Comparison of ENCODE assay signal across 10 cellular contexts in the genomic region with DNA sequence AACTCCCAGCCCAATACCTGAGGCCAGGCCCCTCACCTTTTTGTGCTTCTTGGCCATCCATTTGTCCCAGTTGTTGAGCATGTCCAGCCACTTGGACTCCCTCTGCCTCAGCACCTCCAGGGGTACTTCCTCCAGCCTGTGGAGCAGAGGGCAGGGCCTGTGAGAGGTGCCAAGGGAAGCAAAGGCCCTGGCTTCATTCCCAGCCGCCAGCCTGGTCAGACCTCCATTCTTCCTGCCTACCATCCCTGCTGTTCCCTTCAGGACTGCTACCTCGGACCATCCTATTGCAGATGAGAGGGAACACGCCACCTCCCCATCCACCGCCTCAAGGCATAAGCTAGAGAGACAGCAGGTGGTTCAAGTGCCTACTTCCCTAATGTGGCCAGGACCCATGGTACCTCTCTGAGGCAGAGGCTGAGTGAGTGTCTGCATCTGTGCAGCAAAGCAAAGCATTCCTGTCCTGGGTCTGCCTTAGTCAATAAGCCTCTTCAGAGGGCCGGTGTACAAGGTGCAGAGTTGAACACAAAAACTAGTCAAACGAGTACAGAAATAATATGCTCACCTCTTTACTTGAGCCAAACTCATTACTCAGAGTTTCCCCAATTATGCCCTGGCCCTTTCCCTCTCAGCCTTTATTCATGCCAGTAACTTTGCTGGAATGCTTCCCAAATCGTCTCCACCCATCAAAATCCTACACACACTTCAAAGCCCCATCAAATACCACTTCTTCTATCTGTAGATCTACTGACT. TPM values are rescaled to one million over a fixed set of nuclear protein-coding genes. Genes with fewer than 3 reads are reported as not detected.
DNase-seq lines count a peak whose midpoint lies in the region; ATAC-seq, FAIRE-seq and TF ChIP-seq lines count a peak whose summit lies in the region.
"Had no signal": no experiment of that assay in that cellular context is flagged by ENCODE, and none has a peak within 500 bp of the region (broad histone marks: within the 10 kb centered on the region; RNA-seq: fewer than 3 reads in every experiment).

No MANE protein-coding gene starts in this region.

- peak overlapping the region; percentile 90 for H3K27ac Mint-ChIP-seq in activated naive CD4-positive, alpha-beta T cell treated with anti-CD3 and anti-CD28 coated beads, Interleukin-2, amount 50 U/mL, for 24 hours

- H3K27me3 ChIP-seq in adipocyte (replicated peaks; ENCODE audit: control insufficient read depth, insufficient read depth, low read length) (no peaks in the 10 kb centered on the region), lower lobe of right lung (ENCODE audit: low read depth) (no peaks in the 10 kb centered on the region), vagina (no peaks in the 10 kb centered on the region)

- H3K4me1 ChIP-seq in adipocyte (ENCODE audit: control insufficient read depth, insufficient read depth, low read length) = peaks cover 83% of the 10 kb centered on the region
- peaks cover 99% of the 10 kb centered on the region for H3K4me1 ChIP-seq in lower lobe of right lung
- peaks cover 100% of the 10 kb centered on the region for H3K4me1 ChIP-seq in vagina

- intact Hi-C loops in lower lobe of right lung (cut with DNase I) = no loop called here
- intact Hi-C loops in vagina (cut with DNase I) = no loop called here

- peak overlapping the region; percentile 12 for H3K4me3 ChIP-seq in adipocyte (ENCODE audit: low read length)
- peak overlapping the region; percentile 19 for H3K4me3 ChIP-seq in lower lobe of right lung
- H3K4me3 ChIP-seq in vagina = no peak overlapping the region

- H3K36me3 Mint-ChIP-seq in activated naive CD4-positive, alpha-beta T cell treated with anti-CD3 and anti-CD28 coated beads, Interleukin-2, amount 50 U/mL, for 24 hours = peaks cover 2% of the 10 kb centered on the region

- peak overlapping the region; percentile 35 for H3K9ac ChIP-seq in adipocyte (ENCODE audit: low read length)

- TF ChIP-seq CTCF in lower lobe of right lung (IDR thresholded peaks at IDR 0.05) (no peak), vagina (IDR thresholded peaks at IDR 0.05) (no peak)

- peaks cover 39% of the 10 kb centered on the region for H3K36me3 ChIP-seq in adipocyte (ENCODE audit: control insufficient read depth, insufficient read depth, low read length, severe bottlenecking)
- H3K36me3 ChIP-seq in lower lobe of right lung = peaks cover 35% of the 10 kb centered on the region
- H3K36me3 ChIP-seq in vagina = peaks cover 0 to 17% of the 10 kb centered on the region in 2 donors

- no peaks in the 10 kb centered on the region for H3K27me3 Mint-ChIP-seq in activated naive CD4-positive, alpha-beta T cell treated with anti-CD3 and anti-CD28 coated beads, Interleukin-2, amount 50 U/mL, for 24 hours

- no peaks in the 10 kb centered on the region for H3K9me3 ChIP-seq in adipocyte (ENCODE audit: control insufficient read depth, low read length)
- no peaks in the 10 kb centered on the region for H3K9me3 ChIP-seq in lower lobe of right lung
- no peaks in the 10 kb centered on the region for H3K9me3 ChIP-seq in vagina

- no peaks in the 10 kb centered on the region for H3K9me3 Mint-ChIP-seq in activated naive CD4-positive, alpha-beta T cell treated with anti-CD3 and anti-CD28 coated beads, Interleukin-2, amount 50 U/mL, for 24 hours

- peak overlapping the region; percentile 82 for H3K4me3 Mint-ChIP-seq in activated naive CD4-positive, alpha-beta T cell treated with anti-CD3 and anti-CD28 coated beads, Interleukin-2, amount 50 U/mL, for 24 hours

- H3K27ac ChIP-seq in lower lobe of right lung (peak overlapping the region; percentile 91), vagina (peak overlapping the region; percentile 75)

- ATAC-seq in lower lobe of right lung = peak; percentile 78 to 80

- TF ChIP-seq POLR2A in vagina (IDR thresholded peaks at IDR 0.05) = no peak

- H3K4me1 Mint-ChIP-seq in activated naive CD4-positive, alpha-beta T cell treated with anti-CD3 and anti-CD28 coated beads, Interleukin-2, amount 50 U/mL, for 24 hours = peaks cover 98% of the 10 kb centered on the region

- no peak for DNase-seq in activated naive CD4-positive, alpha-beta T cell (lab: John Stamatoyannopoulos, UW)
- peak; percentile 56 for DNase-seq in adipocyte (ENCODE audit: low read depth)
- DNase-seq in lower lobe of right lung = no peak
- no peak for DNase-seq in vagina (ENCODE audit: extremely low spot score in 2 of 2)
- no peak for DNase-seq in NCI-H82 (lab: John Stamatoyannopoulos, UW)
- no peak for DNase-seq in urothelium cell line (ENCODE audit: low spot score)
- DNase-seq in NCI-H1105 (lab: John Stamatoyannopoulos, UW) = no peak

- FAIRE-seq in urothelium cell line (lab: Jason Lieb, UNC) = no peak
- FAIRE-seq: small intestine had no signal

RNA-seq across cellular contexts. Expression of a gene that starts 15.4 kb away (rescaled TPM):
- total RNA-seq in lower lobe of right lung (16.2 TPM), vagina (51.8 TPM)

RNA-seq across cellular contexts. Expression of a gene that starts 22.1 kb away (rescaled TPM):
- total RNA-seq in lower lobe of right lung (27.4 TPM), vagina (51.3 TPM)

RNA-seq across cellular contexts. Expression of a gene that starts 38.0 kb away (rescaled TPM):
- total RNA-seq in lower lobe of right lung (1.1 TPM), vagina (not detected)
- total RNA-seq: LHCN-M2 had no signal

RNA-seq across cellular contexts. Expression of a gene that starts 52.0 kb away (rescaled TPM):
- 162 TPM for total RNA-seq in lower lobe of right lung
- total RNA-seq in vagina = 78.3 TPM

RNA-seq across cellular contexts. Expression of a gene that starts 52.1 kb away (rescaled TPM):
- total RNA-seq in lower lobe of right lung (5.2 TPM), vagina (4.2 TPM)

Comparison
In these comparisons a context has a peak if more than half of its experiments do, and no peak if none do; other contexts are left out.
1. H3K4me3 ChIP-seq: peak in adipocyte (single experiment) and lower lobe of right lung (single experiment); none in vagina (0 of 2).